In genomic region chr4:14168919-14169318, GRCh38 we compare ENCODE assay signal across 9 cellular contexts.
DNase-seq lines count a peak whose midpoint lies in the region; ATAC-seq, FAIRE-seq and TF ChIP-seq lines count a peak whose summit lies in the region.
"Had no signal": no experiment of that assay in that cellular context is flagged by ENCODE, and none has a peak within 500 bp of the region (broad histone marks: within the 10 kb centered on the region; RNA-seq: fewer than 3 reads in every experiment).

No MANE protein-coding gene starts in this region.

- DNase-seq in AG09309 (ENCODE audit: low read depth) = peak; percentile 56
- DNase-seq in GM19239 (ENCODE audit: insufficient read length, low spot score) = no peak
- DNase-seq in SK-MEL-5 (ENCODE audit: low read depth, low spot score) = peak; percentile 89
- DNase-seq in iris pigment epithelial cell (ENCODE audit: low read depth) = peak; percentile 87
- DNase-seq in GM10248 (ENCODE audit: extremely low spot score) = no peak
- no peak for DNase-seq in NCI-H187 treated with DMSO at 0.1 percent for 48 hours (lab: John Stamatoyannopoulos, UW)
- no peak for DNase-seq in natural killer cell treated with Interleukin-12 subunit alpha and Interleukin-12 subunit beta and Interleukin-15 and Interleukin-18, amount 100 ng/mL, for 72 hours (ENCODE audit: low spot score)

- POLR2A ChIA-PET in GM10248 (lab: Yijun Ruan, JAX) = no interaction called here

- CTCF ChIA-PET in GM10248 (lab: Yijun Ruan, JAX) = interaction anchor here (1.2 kb wide), 1 partner anchor 9 kb away, joined by 6 read pairs; no protein-coding TSS in a partner anchor

- no peak overlapping the region for H3K4me3 Mint-ChIP-seq in natural killer cell treated with Interleukin-12 subunit alpha and Interleukin-12 subunit beta and Interleukin-15 and Interleukin-18, amount 100 ng/mL, for 72 hours
- H3K4me3 Mint-ChIP-seq: activated naive CD4-positive, alpha-beta T cell treated with anti-CD3 and anti-CD28 coated beads, Interleukin-2, amount 50 U/mL, for 24 hours had no signal

- in situ Hi-C loops in SK-MEL-5 (cut with HindIII; ENCODE audit: low pct_unique_long_range_greater_than_20kb, low sequenced_read_pairs) = no loop called here

- H3K27me3 Mint-ChIP-seq in natural killer cell treated with Interleukin-12 subunit alpha and Interleukin-12 subunit beta and Interleukin-15 and Interleukin-18, amount 100 ng/mL, for 72 hours = no peaks in the 10 kb centered on the region
- H3K27me3 Mint-ChIP-seq: activated naive CD4-positive, alpha-beta T cell treated with anti-CD3 and anti-CD28 coated beads, Interleukin-2, amount 50 U/mL, for 24 hours had no signal

- no peaks in the 10 kb centered on the region for H3K4me1 Mint-ChIP-seq in natural killer cell treated with Interleukin-12 subunit alpha and Interleukin-12 subunit beta and Interleukin-15 and Interleukin-18, amount 100 ng/mL, for 72 hours (ENCODE audit: low read depth in 2 of 2)
- H3K4me1 Mint-ChIP-seq: activated naive CD4-positive, alpha-beta T cell treated with anti-CD3 and anti-CD28 coated beads, Interleukin-2, amount 50 U/mL, for 24 hours had no signal

- peak; percentile 78 for ATAC-seq in HG03432 (IDR thresholded peaks at IDR 0.05; ENCODE audit: unreplicated experiment)
- no peak for ATAC-seq in natural killer cell treated with Interleukin-12 subunit alpha and Interleukin-12 subunit beta and Interleukin-15 and Interleukin-18, amount 100 ng/mL, for 72 hours

- H3K36me3 Mint-ChIP-seq in natural killer cell treated with Interleukin-12 subunit alpha and Interleukin-12 subunit beta and Interleukin-15 and Interleukin-18, amount 100 ng/mL, for 72 hours = no peaks in the 10 kb centered on the region
- H3K36me3 Mint-ChIP-seq: activated naive CD4-positive, alpha-beta T cell treated with anti-CD3 and anti-CD28 coated beads, Interleukin-2, amount 50 U/mL, for 24 hours had no signal

- H3K9me3 Mint-ChIP-seq in natural killer cell treated with Interleukin-12 subunit alpha and Interleukin-12 subunit beta and Interleukin-15 and Interleukin-18, amount 100 ng/mL, for 72 hours = peaks cover 4% of the 10 kb centered on the region
- H3K9me3 Mint-ChIP-seq: activated naive CD4-positive, alpha-beta T cell treated with anti-CD3 and anti-CD28 coated beads, Interleukin-2, amount 50 U/mL, for 24 hours had no signal

- no peak overlapping the region for H3K4me3 ChIP-seq in AG09309 (ENCODE audit: control insufficient read depth, low read depth, low read length)

- no peak overlapping the region for H3K27ac Mint-ChIP-seq in natural killer cell treated with Interleukin-12 subunit alpha and Interleukin-12 subunit beta and Interleukin-15 and Interleukin-18, amount 100 ng/mL, for 72 hours
- H3K27ac Mint-ChIP-seq: activated naive CD4-positive, alpha-beta T cell treated with anti-CD3 and anti-CD28 coated beads, Interleukin-2, amount 50 U/mL, for 24 hours had no signal

- TF ChIP-seq CTCF in AG09309 (IDR thresholded peaks at IDR 0.05; ENCODE audit: control insufficient read depth, insufficient read depth, low read depth, low read length, missing control alignments) = no peak
- no peak for TF ChIP-seq CTCF in GM10248 (IDR thresholded peaks at IDR 0.05; ENCODE audit: control extremely low read depth, extremely low read depth, low read depth, missing control alignments)

- FAIRE-seq in GM19239 (lab: Jason Lieb, UNC) = peak; percentile 55

Comparison
In these comparisons a context has a peak if more than half of its experiments do, and no peak if none do; other contexts are left out.
1. DNase-seq: peak in AG09309 (single experiment), SK-MEL-5 (single experiment) and iris pigment epithelial cell (single experiment); none in GM19239 (single experiment), GM10248 (single experiment), NCI-H187 treated with DMSO at 0.1 percent for 48 hours (single experiment) and natural killer cell treated with Interleukin-12 subunit alpha and Interleukin-12 subunit beta and Interleukin-15 and Interleukin-18, amount 100 ng/mL, for 72 hours (single experiment).